In genomic region chr18:12652861-12653401, GRCh38 we compare ENCODE assay signal across 1 cellular context.
A peak's percentile ranks its signal among the peaks of the same experiment; 100 is the strongest.
TF ChIP-seq lines count a peak whose summit lies in the region.

No MANE protein-coding gene starts in this region.

TF ChIP-seq in K562, 482 proteins besides CTCF, POLR2A, EP300 and RAD21 (continued from another document and continues in another):
- TF ChIP-seq, protein P1, sequence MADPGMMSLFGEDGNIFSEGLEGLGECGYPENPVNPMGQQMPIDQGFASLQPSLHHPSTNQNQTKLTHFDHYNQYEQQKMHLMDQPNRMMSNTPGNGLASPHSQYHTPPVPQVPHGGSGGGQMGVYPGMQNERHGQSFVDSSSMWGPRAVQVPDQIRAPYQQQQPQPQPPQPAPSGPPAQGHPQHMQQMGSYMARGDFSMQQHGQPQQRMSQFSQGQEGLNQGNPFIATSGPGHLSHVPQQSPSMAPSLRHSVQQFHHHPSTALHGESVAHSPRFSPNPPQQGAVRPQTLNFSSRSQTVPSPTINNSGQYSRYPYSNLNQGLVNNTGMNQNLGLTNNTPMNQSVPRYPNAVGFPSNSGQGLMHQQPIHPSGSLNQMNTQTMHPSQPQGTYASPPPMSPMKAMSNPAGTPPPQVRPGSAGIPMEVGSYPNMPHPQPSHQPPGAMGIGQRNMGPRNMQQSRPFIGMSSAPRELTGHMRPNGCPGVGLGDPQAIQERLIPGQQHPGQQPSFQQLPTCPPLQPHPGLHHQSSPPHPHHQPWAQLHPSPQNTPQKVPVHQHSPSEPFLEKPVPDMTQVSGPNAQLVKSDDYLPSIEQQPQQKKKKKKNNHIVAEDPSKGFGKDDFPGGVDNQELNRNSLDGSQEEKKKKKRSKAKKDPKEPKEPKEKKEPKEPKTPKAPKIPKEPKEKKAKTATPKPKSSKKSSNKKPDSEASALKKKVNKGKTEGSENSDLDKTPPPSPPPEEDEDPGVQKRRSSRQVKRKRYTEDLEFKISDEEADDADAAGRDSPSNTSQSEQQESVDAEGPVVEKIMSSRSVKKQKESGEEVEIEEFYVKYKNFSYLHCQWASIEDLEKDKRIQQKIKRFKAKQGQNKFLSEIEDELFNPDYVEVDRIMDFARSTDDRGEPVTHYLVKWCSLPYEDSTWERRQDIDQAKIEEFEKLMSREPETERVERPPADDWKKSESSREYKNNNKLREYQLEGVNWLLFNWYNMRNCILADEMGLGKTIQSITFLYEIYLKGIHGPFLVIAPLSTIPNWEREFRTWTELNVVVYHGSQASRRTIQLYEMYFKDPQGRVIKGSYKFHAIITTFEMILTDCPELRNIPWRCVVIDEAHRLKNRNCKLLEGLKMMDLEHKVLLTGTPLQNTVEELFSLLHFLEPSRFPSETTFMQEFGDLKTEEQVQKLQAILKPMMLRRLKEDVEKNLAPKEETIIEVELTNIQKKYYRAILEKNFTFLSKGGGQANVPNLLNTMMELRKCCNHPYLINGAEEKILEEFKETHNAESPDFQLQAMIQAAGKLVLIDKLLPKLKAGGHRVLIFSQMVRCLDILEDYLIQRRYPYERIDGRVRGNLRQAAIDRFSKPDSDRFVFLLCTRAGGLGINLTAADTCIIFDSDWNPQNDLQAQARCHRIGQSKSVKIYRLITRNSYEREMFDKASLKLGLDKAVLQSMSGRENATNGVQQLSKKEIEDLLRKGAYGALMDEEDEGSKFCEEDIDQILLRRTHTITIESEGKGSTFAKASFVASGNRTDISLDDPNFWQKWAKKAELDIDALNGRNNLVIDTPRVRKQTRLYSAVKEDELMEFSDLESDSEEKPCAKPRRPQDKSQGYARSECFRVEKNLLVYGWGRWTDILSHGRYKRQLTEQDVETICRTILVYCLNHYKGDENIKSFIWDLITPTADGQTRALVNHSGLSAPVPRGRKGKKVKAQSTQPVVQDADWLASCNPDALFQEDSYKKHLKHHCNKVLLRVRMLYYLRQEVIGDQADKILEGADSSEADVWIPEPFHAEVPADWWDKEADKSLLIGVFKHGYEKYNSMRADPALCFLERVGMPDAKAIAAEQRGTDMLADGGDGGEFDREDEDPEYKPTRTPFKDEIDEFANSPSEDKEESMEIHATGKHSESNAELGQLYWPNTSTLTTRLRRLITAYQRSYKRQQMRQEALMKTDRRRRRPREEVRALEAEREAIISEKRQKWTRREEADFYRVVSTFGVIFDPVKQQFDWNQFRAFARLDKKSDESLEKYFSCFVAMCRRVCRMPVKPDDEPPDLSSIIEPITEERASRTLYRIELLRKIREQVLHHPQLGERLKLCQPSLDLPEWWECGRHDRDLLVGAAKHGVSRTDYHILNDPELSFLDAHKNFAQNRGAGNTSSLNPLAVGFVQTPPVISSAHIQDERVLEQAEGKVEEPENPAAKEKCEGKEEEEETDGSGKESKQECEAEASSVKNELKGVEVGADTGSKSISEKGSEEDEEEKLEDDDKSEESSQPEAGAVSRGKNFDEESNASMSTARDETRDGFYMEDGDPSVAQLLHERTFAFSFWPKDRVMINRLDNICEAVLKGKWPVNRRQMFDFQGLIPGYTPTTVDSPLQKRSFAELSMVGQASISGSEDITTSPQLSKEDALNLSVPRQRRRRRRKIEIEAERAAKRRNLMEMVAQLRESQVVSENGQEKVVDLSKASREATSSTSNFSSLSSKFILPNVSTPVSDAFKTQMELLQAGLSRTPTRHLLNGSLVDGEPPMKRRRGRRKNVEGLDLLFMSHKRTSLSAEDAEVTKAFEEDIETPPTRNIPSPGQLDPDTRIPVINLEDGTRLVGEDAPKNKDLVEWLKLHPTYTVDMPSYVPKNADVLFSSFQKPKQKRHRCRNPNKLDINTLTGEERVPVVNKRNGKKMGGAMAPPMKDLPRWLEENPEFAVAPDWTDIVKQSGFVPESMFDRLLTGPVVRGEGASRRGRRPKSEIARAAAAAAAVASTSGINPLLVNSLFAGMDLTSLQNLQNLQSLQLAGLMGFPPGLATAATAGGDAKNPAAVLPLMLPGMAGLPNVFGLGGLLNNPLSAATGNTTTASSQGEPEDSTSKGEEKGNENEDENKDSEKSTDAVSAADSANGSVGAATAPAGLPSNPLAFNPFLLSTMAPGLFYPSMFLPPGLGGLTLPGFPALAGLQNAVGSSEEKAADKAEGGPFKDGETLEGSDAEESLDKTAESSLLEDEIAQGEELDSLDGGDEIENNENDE (IDR thresholded peaks at IDR 0.05; ENCODE audit: low read depth, low read length), result no peak
- TF ChIP-seq HEY1 (CRISPR knock-in tag; IDR thresholded peaks at IDR 0.05; ENCODE audit: borderline replicate concordance), result no peak
- TF ChIP-seq CBFA2T3 (IDR thresholded peaks at IDR 0.05), result peak; percentile 14; the same call in 1 of the 2 replicates
- no peak for TF ChIP-seq ZNF583 (CRISPR knock-in tag; IDR thresholded peaks at IDR 0.05)
- TF ChIP-seq ZNF134 (CRISPR knock-in tag; conservative IDR thresholded peaks at IDR 0.05), result no peak
- TF ChIP-seq TEAD1 (CRISPR knock-in tag; IDR thresholded peaks at IDR 0.05), result no peak
- no peak for TF ChIP-seq PKNOX1 (IDR thresholded peaks at IDR 0.05)
- TF ChIP-seq, protein P2, sequence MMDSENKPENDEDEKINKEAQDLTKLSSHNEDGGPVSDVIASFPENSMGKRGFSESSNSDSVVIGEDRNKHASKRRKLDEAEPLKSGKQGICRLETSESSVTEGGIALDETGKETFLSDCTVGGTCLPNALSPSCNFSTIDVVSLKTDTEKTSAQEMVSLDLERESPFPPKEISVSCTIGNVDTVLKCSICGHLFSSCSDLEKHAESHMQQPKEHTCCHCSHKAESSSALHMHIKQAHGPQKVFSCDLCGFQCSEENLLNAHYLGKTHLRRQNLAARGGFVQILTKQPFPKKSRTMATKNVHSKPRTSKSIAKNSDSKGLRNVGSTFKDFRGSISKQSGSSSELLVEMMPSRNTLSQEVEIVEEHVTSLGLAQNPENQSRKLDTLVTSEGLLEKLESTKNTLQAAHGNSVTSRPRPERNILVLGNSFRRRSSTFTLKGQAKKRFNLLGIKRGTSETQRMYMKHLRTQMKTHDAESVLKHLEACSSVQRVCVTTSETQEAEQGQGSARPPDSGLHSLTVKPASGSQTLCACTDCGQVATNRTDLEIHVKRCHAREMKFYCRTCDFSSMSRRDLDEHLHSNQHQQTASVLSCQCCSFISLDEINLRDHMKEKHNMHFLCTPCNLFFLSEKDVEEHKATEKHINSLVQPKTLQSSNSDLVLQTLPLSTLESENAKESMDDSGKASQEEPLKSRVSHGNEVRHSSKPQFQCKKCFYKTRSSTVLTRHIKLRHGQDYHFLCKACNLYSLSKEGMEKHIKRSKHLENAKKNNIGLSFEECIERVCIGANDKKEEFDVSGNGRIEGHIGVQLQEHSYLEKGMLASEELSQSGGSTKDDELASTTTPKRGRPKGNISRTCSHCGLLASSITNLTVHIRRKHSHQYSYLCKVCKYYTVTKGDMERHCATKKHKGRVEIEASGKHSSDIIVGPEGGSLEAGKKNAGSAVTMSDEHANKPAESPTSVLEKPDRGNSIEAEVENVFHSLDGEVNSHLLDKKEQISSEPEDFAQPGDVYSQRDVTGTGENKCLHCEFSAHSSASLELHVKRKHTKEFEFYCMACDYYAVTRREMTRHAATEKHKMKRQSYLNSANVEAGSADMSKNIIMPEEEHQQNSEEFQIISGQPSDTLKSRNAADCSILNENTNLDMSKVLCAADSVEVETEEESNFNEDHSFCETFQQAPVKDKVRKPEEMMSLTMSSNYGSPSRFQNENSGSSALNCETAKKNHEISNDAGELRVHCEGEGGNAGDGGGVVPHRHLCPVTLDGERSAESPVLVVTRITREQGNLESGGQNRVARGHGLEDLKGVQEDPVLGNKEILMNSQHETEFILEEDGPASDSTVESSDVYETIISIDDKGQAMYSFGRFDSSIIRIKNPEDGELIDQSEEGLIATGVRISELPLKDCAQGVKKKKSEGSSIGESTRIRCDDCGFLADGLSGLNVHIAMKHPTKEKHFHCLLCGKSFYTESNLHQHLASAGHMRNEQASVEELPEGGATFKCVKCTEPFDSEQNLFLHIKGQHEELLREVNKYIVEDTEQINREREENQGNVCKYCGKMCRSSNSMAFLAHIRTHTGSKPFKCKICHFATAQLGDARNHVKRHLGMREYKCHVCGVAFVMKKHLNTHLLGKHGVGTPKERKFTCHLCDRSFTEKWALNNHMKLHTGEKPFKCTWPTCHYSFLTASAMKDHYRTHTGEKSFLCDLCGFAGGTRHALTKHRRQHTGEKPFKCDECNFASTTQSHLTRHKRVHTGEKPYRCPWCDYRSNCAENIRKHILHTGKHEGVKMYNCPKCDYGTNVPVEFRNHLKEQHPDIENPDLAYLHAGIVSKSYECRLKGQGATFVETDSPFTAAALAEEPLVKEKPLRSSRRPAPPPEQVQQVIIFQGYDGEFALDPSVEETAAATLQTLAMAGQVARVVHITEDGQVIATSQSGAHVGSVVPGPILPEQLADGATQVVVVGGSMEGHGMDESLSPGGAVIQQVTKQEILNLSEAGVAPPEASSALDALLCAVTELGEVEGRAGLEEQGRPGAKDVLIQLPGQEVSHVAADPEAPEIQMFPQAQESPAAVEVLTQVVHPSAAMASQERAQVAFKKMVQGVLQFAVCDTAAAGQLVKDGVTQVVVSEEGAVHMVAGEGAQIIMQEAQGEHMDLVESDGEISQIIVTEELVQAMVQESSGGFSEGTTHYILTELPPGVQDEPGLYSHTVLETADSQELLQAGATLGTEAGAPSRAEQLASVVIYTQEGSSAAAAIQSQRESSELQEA (IDR thresholded peaks at IDR 0.05; ENCODE audit: low read depth), result no peak
- no peak for TF ChIP-seq MTA2 (IDR thresholded peaks at IDR 0.05; ENCODE audit: low read depth)
- no peak for TF ChIP-seq ZNF77 (CRISPR knock-in tag; IDR thresholded peaks at IDR 0.05)
- no peak for TF ChIP-seq SAP30 (IDR thresholded peaks at IDR 0.05; ENCODE audit: borderline replicate concordance, insufficient read depth, low read depth, low read length, poor library complexity, severe bottlenecking)
- TF ChIP-seq BACH1 (tag; IDR thresholded peaks at IDR 0.05), result peak; percentile 66; the same call in 1 of the 2 replicates
- no peak for TF ChIP-seq ZNF507 (tag; conservative IDR thresholded peaks at IDR 0.05)
- TF ChIP-seq KAT2B (IDR thresholded peaks at IDR 0.05; ENCODE audit: low read depth, low read length), result no peak
- TF ChIP-seq ATF1 (CRISPR knock-in tag; IDR thresholded peaks at IDR 0.05), result no peak
- no peak for TF ChIP-seq ATF1 (tag; IDR thresholded peaks at IDR 0.05)
- no peak for TF ChIP-seq RBM39 (optimal IDR thresholded peaks at IDR 0.05; ENCODE audit: low read depth, low read length)
- no peak for TF ChIP-seq HMG20A (CRISPR knock-in tag; conservative IDR thresholded peaks at IDR 0.05)
- TF ChIP-seq ZNF253 (CRISPR knock-in tag; conservative IDR thresholded peaks at IDR 0.05), result no peak
- TF ChIP-seq CTBP1 (IDR thresholded peaks at IDR 0.05; ENCODE audit: borderline replicate concordance), result peak; percentile 42; the same call in 1 of the 2 replicates
- no peak for TF ChIP-seq CREB3L1 (IDR thresholded peaks at IDR 0.05; ENCODE audit: borderline replicate concordance, low read depth)
- no peak for TF ChIP-seq CXXC5 (CRISPR knock-in tag; IDR thresholded peaks at IDR 0.05)
- TF ChIP-seq NFE2 (IDR thresholded peaks at IDR 0.05; ENCODE audit: low read depth), result 0 out of 2 replicates have a peak, but pooled peaks have one; percentile 17
- TF ChIP-seq TARDBP (IDR thresholded peaks at IDR 0.05), result no peak
- no peak for TF ChIP-seq ZNF280B (CRISPR knock-in tag; IDR thresholded peaks at IDR 0.05)
